ENCODE assay signal across 29 cellular contexts in the genomic region with DNA sequence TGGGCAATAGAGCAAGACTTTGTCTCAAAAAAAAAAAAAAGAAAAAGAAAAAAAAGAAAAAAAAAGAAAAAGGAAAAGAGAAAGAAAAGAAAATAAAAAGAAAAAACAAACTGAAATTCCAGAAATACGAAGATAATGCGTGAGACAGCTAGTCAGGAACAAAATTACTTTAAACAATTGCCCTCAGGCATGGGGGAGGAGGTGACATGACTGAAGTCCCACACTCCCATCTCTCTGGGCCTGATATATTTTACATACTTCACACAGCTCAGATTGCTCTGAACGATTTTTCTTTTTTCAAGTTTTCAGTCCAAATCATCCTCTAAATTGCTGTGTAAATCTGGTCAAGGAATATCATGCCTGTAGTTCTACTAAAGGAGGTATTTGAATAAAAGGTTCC.
A peak's percentile ranks its signal among the peaks of the same experiment; 100 is the strongest.
DNase-seq lines count a peak whose midpoint lies in the region; ATAC-seq and TF ChIP-seq lines count a peak whose summit lies in the region.
"Had no signal": no experiment of that assay in that cellular context is flagged by ENCODE, and none has a peak within 500 bp of the region (broad histone marks: within the 10 kb centered on the region; RNA-seq: fewer than 3 reads in every experiment).

No MANE protein-coding gene starts in this region.

- H4K12ac ChIP-seq in trophoblast cell (ENCODE audit: low read depth, low read length): no peak overlapping the region

- no peak for TF ChIP-seq POLR2A in gastrocnemius medialis (IDR thresholded peaks at IDR 0.05)

- no peak overlapping the region for H3K4ac ChIP-seq in trophoblast cell (ENCODE audit: low read depth, low read length)

- no CpG with 5 or more reads among the region's 3 CpGs for WGBS in trophoblast cell (ENCODE audit: extremely low coverage, insufficient coverage, insufficient read length)
- 78% methylated on average over 3 of the region's 3 CpGs for WGBS in smooth muscle cell (ENCODE audit: low lambda C conversion rate)

- H3K27ac ChIP-seq in trophoblast cell (ENCODE audit: low read depth, low read length) (no peak overlapping the region), smooth muscle cell (ENCODE audit: low read depth) (peak overlapping the region; percentile 61), gastrocnemius medialis (no peak overlapping the region)
- H3K27ac ChIP-seq: 22Rv1; A549; BLaER1; BLaER1 treated with 17β-estradiol and CSF1 and Interleukin-3, amounts not matched to agents 10 nM and 100 nM; C4-2B had no signal

- no peak overlapping the region for H4K8ac ChIP-seq in trophoblast cell (ENCODE audit: low read depth, low read length)

- no peak overlapping the region for H2AK5ac ChIP-seq in trophoblast cell (ENCODE audit: low read length)

- H3F3A ChIP-seq in smooth muscle cell (ENCODE audit: low read depth): no peaks in the 10 kb centered on the region

- ATAC-seq in mucosa of descending colon: no peak
- no peak for ATAC-seq in gastrocnemius medialis
- ATAC-seq: A549; CD8-positive, alpha-beta T cell had no signal

- in situ Hi-C loops in gastrocnemius medialis (cut with MboI; ENCODE audit: low sequenced_read_pairs in 4 of 4): no loop called here

- no peak overlapping the region for H3K23ac ChIP-seq in trophoblast cell (ENCODE audit: low read length)

- intact Hi-C loops in mucosa of descending colon (cut with DNase I, micrococcal nuclease): no loop called here
- intact Hi-C loops in gastrocnemius medialis (cut with DNase I; ENCODE audit: low total_unique reads): no loop called here

- H3K18ac ChIP-seq in trophoblast cell (ENCODE audit: low read length): no peak overlapping the region

- H4K91ac ChIP-seq in trophoblast cell (ENCODE audit: low read depth, low read length): no peak overlapping the region

- TF ChIP-seq CTCF in smooth muscle cell (IDR thresholded peaks at IDR 0.05; ENCODE audit: borderline replicate concordance, insufficient read depth, poor library complexity, severe bottlenecking) (no peak), mucosa of descending colon (IDR thresholded peaks at IDR 0.05) (no peak), gastrocnemius medialis (IDR thresholded peaks at IDR 0.05 in 4 of 5, conservative IDR thresholded peaks at IDR 0.05 in 1 of 5) (no peak)

- H3K9me3 ChIP-seq in trophoblast cell (ENCODE audit: insufficient read depth, low read depth, low read length) (peaks cover 5% of the 10 kb centered on the region), smooth muscle cell (replicated peaks; ENCODE audit: low read depth) (no peaks in the 10 kb centered on the region), mucosa of descending colon (peaks cover 19% of the 10 kb centered on the region), gastrocnemius medialis (no peaks in the 10 kb centered on the region)
- H3K9me3 ChIP-seq: A549, BE2C, Caco-2 had no signal

- no peak overlapping the region for H2BK12ac ChIP-seq in trophoblast cell (ENCODE audit: low read length)

- no peak overlapping the region for H3K9ac ChIP-seq in trophoblast cell (ENCODE audit: low read length)
- no peak overlapping the region for H3K9ac ChIP-seq in smooth muscle cell (ENCODE audit: low read depth)
- H3K9ac ChIP-seq: BLaER1; BLaER1 treated with 17β-estradiol and CSF1 and Interleukin-3, amounts not matched to agents 10 nM and 100 nM had no signal

- no peaks in the 10 kb centered on the region for H3K36me3 ChIP-seq in trophoblast cell (ENCODE audit: control insufficient read depth in 1 of 2, insufficient read depth in 2 of 2, low read length in 2 of 2)
- H3K36me3 ChIP-seq in smooth muscle cell (ENCODE audit: low read depth): no peaks in the 10 kb centered on the region
- no peaks in the 10 kb centered on the region for H3K36me3 ChIP-seq in mucosa of descending colon (ENCODE audit: low read depth)
- H3K36me3 ChIP-seq in gastrocnemius medialis: no peaks in the 10 kb centered on the region
- H3K36me3 ChIP-seq: BE2C; BLaER1; BLaER1 treated with 17β-estradiol and CSF1 and Interleukin-3, amounts not matched to agents 10 nM and 100 nM had no signal

- no peak overlapping the region for H3K4me2 ChIP-seq in trophoblast cell (ENCODE audit: low read length)
- no peak overlapping the region for H3K4me2 ChIP-seq in smooth muscle cell
- H3K4me2 ChIP-seq: A549 had no signal

- no peaks in the 10 kb centered on the region for H4K20me1 ChIP-seq in smooth muscle cell (ENCODE audit: low read depth)
- H4K20me1 ChIP-seq: BLaER1; BLaER1 treated with 17β-estradiol and CSF1 and Interleukin-3, amounts not matched to agents 10 nM and 100 nM had no signal

- H2AFZ ChIP-seq in trophoblast cell (ENCODE audit: insufficient read depth, low read length, poor library complexity) (no peak overlapping the region), smooth muscle cell (ENCODE audit: low read depth) (no peak overlapping the region)

- no peaks in the 10 kb centered on the region for H3K79me1 ChIP-seq in trophoblast cell (ENCODE audit: low read length)

- peak; percentile 67 to 97 for DNase-seq in trophoblast cell
- DNase-seq in smooth muscle cell (lab: John Stamatoyannopoulos, UW; ENCODE audit: unreplicated experiment): no peak
- no peak for DNase-seq in mucosa of descending colon
- DNase-seq in gastrocnemius medialis: no peak
- DNase-seq: 8988T; ACHN; AML-193; BE2C; C1 segment of cervical spinal cord; Caco-2; Calu3; CD4-positive, alpha-beta memory T cell; CD4-positive, alpha-beta T cell; CD4-positive, CD25-positive, alpha-beta regulatory T cell; CD8-positive, alpha-beta memory T cell; CD8-positive, alpha-beta T cell; COR-L47; DMS 273 treated with DMSO at 0.1 percent for 48 hours; DMS153; DMS53; DMS79; DMS79 treated with DMSO at 0.1 percent for 48 hours; DND-41; EL had no signal

- no peak overlapping the region for H2BK120ac ChIP-seq in trophoblast cell (ENCODE audit: insufficient read depth, low read length, poor library complexity)

- no peak overlapping the region for H2BK5ac ChIP-seq in trophoblast cell (ENCODE audit: low read depth, low read length, poor library complexity)

- H3K27me3 ChIP-seq in trophoblast cell (ENCODE audit: insufficient read depth, low read length) (no peaks in the 10 kb centered on the region), smooth muscle cell (ENCODE audit: low read depth) (no peaks in the 10 kb centered on the region), gastrocnemius medialis (no peaks in the 10 kb centered on the region)
- H3K27me3 ChIP-seq: BE2C; BLaER1; BLaER1 treated with 17β-estradiol and CSF1 and Interleukin-3, amounts not matched to agents 10 nM and 100 nM had no signal

- H3K4me3 ChIP-seq in trophoblast cell (ENCODE audit: low read depth, low read length) (no peak overlapping the region), smooth muscle cell (no peak overlapping the region), mucosa of descending colon (no peak overlapping the region), gastrocnemius medialis (no peak overlapping the region)
- H3K4me3 ChIP-seq: A549; BLaER1; BLaER1 treated with 17β-estradiol and CSF1 and Interleukin-3, amounts not matched to agents 10 nM and 100 nM had no signal

- H3K79me2 ChIP-seq in trophoblast cell (ENCODE audit: control insufficient read depth, insufficient read depth, low read length, poor library complexity) (no peaks in the 10 kb centered on the region), smooth muscle cell (ENCODE audit: low read depth) (no peaks in the 10 kb centered on the region)

- H3K4me1 ChIP-seq in trophoblast cell (ENCODE audit: control insufficient read depth in 1 of 2, insufficient read depth in 2 of 2, low read length in 2 of 2): no peaks in the 10 kb centered on the region
- no peaks in the 10 kb centered on the region for H3K4me1 ChIP-seq in smooth muscle cell (ENCODE audit: low read depth)
- H3K4me1 ChIP-seq in mucosa of descending colon (ENCODE audit: low read depth): no peaks in the 10 kb centered on the region
- no peaks in the 10 kb centered on the region for H3K4me1 ChIP-seq in gastrocnemius medialis
- H3K4me1 ChIP-seq: A549, BE2C, Caco-2 had no signal

- H3K14ac ChIP-seq in trophoblast cell (ENCODE audit: low read length): no peak overlapping the region

Comparison
In these comparisons a context has a peak if more than half of its experiments do, and no peak if none do; other contexts are left out.
1. DNase-seq: peak in trophoblast cell (2 of 2); none in smooth muscle cell (single experiment), mucosa of descending colon (0 of 3) and gastrocnemius medialis (0 of 2).